In genomic region chr5:72440207-72440638, GRCh38 we compare ENCODE assay signal across 14 cellular contexts.
DNase-seq lines count a peak whose midpoint lies in the region; ATAC-seq and TF ChIP-seq lines count a peak whose summit lies in the region.
"Had no signal": no experiment of that assay in that cellular context is flagged by ENCODE, and none has a peak within 500 bp of the region (broad histone marks: within the 10 kb centered on the region; RNA-seq: fewer than 3 reads in every experiment).

No MANE protein-coding gene starts in this region.

- H3K27ac ChIP-seq in CD4-positive, alpha-beta memory T cell (ENCODE audit: low read depth, low read length), result no peak overlapping the region

- H3K9me3 ChIP-seq in CD4-positive, alpha-beta memory T cell (ENCODE audit: control insufficient read depth in 1 of 2, low read length in 2 of 2), result no peaks in the 10 kb centered on the region

- POLR2A ChIA-PET in CD4-positive, alpha-beta memory T cell (lab: Charles Lee; ENCODE audit: partially characterized antibody), result no interaction called here
- POLR2A ChIA-PET in activated CD8-positive, alpha-beta T cell treated with anti-CD3 and anti-CD28 coated beads, Interleukin-2, amount 10 ng/mL, durations not matched to agents 7 days and 5 days (lab: Charles Lee), result no interaction called here

- TF ChIP-seq CTCF in nephron (IDR thresholded peaks at IDR 0.05; ENCODE audit: unreplicated experiment in 3 of 3), result no peak
- TF ChIP-seq CTCF in glutamatergic neuron (IDR thresholded peaks at IDR 0.05; ENCODE audit: partially characterized antibody, unreplicated experiment), result no peak

- no peaks in the 10 kb centered on the region for H3K9me3 Mint-ChIP-seq in nephron
- no peaks in the 10 kb centered on the region for H3K9me3 Mint-ChIP-seq in CD4-positive, alpha-beta memory T cell
- H3K9me3 Mint-ChIP-seq in glutamatergic neuron (ENCODE audit: unreplicated experiment), result no peaks in the 10 kb centered on the region
- no peaks in the 10 kb centered on the region for H3K9me3 Mint-ChIP-seq in activated CD8-positive, alpha-beta T cell treated with anti-CD3 and anti-CD28 coated beads, Interleukin-2, amount 10 ng/mL, durations not matched to agents 7 days and 5 days (ENCODE audit: insufficient read depth)
- H3K9me3 Mint-ChIP-seq: activated T-cell treated with anti-CD3 and anti-CD28 coated beads, Interleukin-2, amount 50 U/mL, for 4 hours had no signal

- peak overlapping the region in 2 of 3 experiments; percentile 21 to 76 for H3K27ac Mint-ChIP-seq in nephron
- H3K27ac Mint-ChIP-seq in CD4-positive, alpha-beta memory T cell, result no peak overlapping the region
- H3K27ac Mint-ChIP-seq in glutamatergic neuron (ENCODE audit: unreplicated experiment), result no peak overlapping the region
- H3K27ac Mint-ChIP-seq in activated CD8-positive, alpha-beta T cell treated with anti-CD3 and anti-CD28 coated beads, Interleukin-2, amount 10 ng/mL, durations not matched to agents 7 days and 5 days, result no peak overlapping the region

- H3K4me3 Mint-ChIP-seq in nephron, result no peak overlapping the region
- no peak overlapping the region for H3K4me3 Mint-ChIP-seq in CD4-positive, alpha-beta memory T cell
- no peak overlapping the region for H3K4me3 Mint-ChIP-seq in glutamatergic neuron (ENCODE audit: unreplicated experiment)
- no peak overlapping the region for H3K4me3 Mint-ChIP-seq in activated CD8-positive, alpha-beta T cell treated with anti-CD3 and anti-CD28 coated beads, Interleukin-2, amount 10 ng/mL, durations not matched to agents 7 days and 5 days
- H3K4me3 Mint-ChIP-seq: activated T-cell treated with anti-CD3 and anti-CD28 coated beads, Interleukin-2, amount 50 U/mL, for 4 hours had no signal

- H3K4me1 Mint-ChIP-seq in nephron (peaks cover 39% of the 10 kb centered on the region), glutamatergic neuron (ENCODE audit: low read depth, unreplicated experiment) (peaks cover 3% of the 10 kb centered on the region)
- no peaks in the 10 kb centered on the region for H3K4me1 Mint-ChIP-seq in CD4-positive, alpha-beta memory T cell
- no peaks in the 10 kb centered on the region for H3K4me1 Mint-ChIP-seq in activated CD8-positive, alpha-beta T cell treated with anti-CD3 and anti-CD28 coated beads, Interleukin-2, amount 10 ng/mL, durations not matched to agents 7 days and 5 days (ENCODE audit: low read depth)

- no peaks in the 10 kb centered on the region for H3K36me3 Mint-ChIP-seq in nephron (ENCODE audit: low read depth)
- no peaks in the 10 kb centered on the region for H3K36me3 Mint-ChIP-seq in CD4-positive, alpha-beta memory T cell
- no peaks in the 10 kb centered on the region for H3K36me3 Mint-ChIP-seq in glutamatergic neuron (ENCODE audit: unreplicated experiment)
- no peaks in the 10 kb centered on the region for H3K36me3 Mint-ChIP-seq in activated CD8-positive, alpha-beta T cell treated with anti-CD3 and anti-CD28 coated beads, Interleukin-2, amount 10 ng/mL, durations not matched to agents 7 days and 5 days (ENCODE audit: low read depth)

- intact Hi-C loops in CD4-positive, alpha-beta memory T cell (cut with micrococcal nuclease), result no loop called here

- ATAC-seq in GM18511 (IDR thresholded peaks at IDR 0.05; ENCODE audit: unreplicated experiment) (peak; percentile 71), GM21786 (IDR thresholded peaks at IDR 0.05; ENCODE audit: unreplicated experiment) (peak; percentile 63), HG03571 (IDR thresholded peaks at IDR 0.05; ENCODE audit: unreplicated experiment) (peak; percentile 73)
- ATAC-seq in activated CD8-positive, alpha-beta T cell treated with anti-CD3 and anti-CD28 coated beads, Interleukin-2, amount 10 ng/mL, durations not matched to agents 7 days and 5 days, result no peak
- ATAC-seq: activated T-cell treated with anti-CD3 and anti-CD28 coated beads, Interleukin-2, amount 50 U/mL, for 4 hours had no signal

- peaks cover 5% of the 10 kb centered on the region for H3K27me3 Mint-ChIP-seq in nephron (ENCODE audit: low read depth)
- H3K27me3 Mint-ChIP-seq in CD4-positive, alpha-beta memory T cell, result peaks cover 3 to 5% of the 10 kb centered on the region in 2 donors
- no peaks in the 10 kb centered on the region for H3K27me3 Mint-ChIP-seq in glutamatergic neuron (ENCODE audit: unreplicated experiment)
- peaks cover 3% of the 10 kb centered on the region for H3K27me3 Mint-ChIP-seq in activated CD8-positive, alpha-beta T cell treated with anti-CD3 and anti-CD28 coated beads, Interleukin-2, amount 10 ng/mL, durations not matched to agents 7 days and 5 days (ENCODE audit: low read depth)

- H3K36me3 ChIP-seq in CD4-positive, alpha-beta memory T cell (ENCODE audit: insufficient read depth, low read length), result no peaks in the 10 kb centered on the region

- H3K4me3 ChIP-seq in CD4-positive, alpha-beta memory T cell (ENCODE audit: low read length in 2 of 2), result no peak overlapping the region

- no peak for DNase-seq in CD4-positive, alpha-beta memory T cell
- DNase-seq in glutamatergic neuron (no peak), T-helper 1 cell (no peak)
- DNase-seq in activated CD8-positive, alpha-beta T cell treated with anti-CD3 and anti-CD28 coated beads, Interleukin-2, amount 10 ng/mL, durations not matched to agents 7 days and 5 days, result no peak
- DNase-seq: activated CD4-positive, CD25-positive, alpha-beta regulatory T cell treated with anti-CD3 and anti-CD28 coated beads, Interleukin-2, amount 50 U/mL, for 72 hours; activated T-cell treated with anti-CD3 and anti-CD28 coated beads, Interleukin-2, amount 50 U/mL, for 4 hours; DND-41; H7; occipital lobe; SW 1271 had no signal

- CTCF ChIA-PET in CD4-positive, alpha-beta memory T cell (lab: Charles Lee; ENCODE audit: partially characterized antibody), result no interaction called here
- CTCF ChIA-PET in activated CD8-positive, alpha-beta T cell treated with anti-CD3 and anti-CD28 coated beads, Interleukin-2, amount 10 ng/mL, durations not matched to agents 7 days and 5 days (lab: Charles Lee), result no interaction called here

- no peaks in the 10 kb centered on the region for H3K27me3 ChIP-seq in CD4-positive, alpha-beta memory T cell (ENCODE audit: insufficient read depth, low read length)

- no peaks in the 10 kb centered on the region for H3K4me1 ChIP-seq in CD4-positive, alpha-beta memory T cell (ENCODE audit: insufficient read depth, low read length)

Comparison
In these comparisons a context has a peak if more than half of its experiments do, and no peak if none do; other contexts are left out.
1. H3K27ac Mint-ChIP-seq: peak in nephron (2 of 3); none in CD4-positive, alpha-beta memory T cell (0 of 7), glutamatergic neuron (single experiment) and activated CD8-positive, alpha-beta T cell treated with anti-CD3 and anti-CD28 coated beads, Interleukin-2, amount 10 ng/mL, durations not matched to agents 7 days and 5 days (single experiment).